Comparison of ENCODE assay signal across 8 cellular contexts in genomic region chr2:96320326-96321229, GRCh38. TPM values are rescaled to one million over a fixed set of nuclear protein-coding genes. Genes with fewer than 3 reads are reported as not detected.
DNase-seq lines count a peak whose midpoint lies in the region; ATAC-seq and TF ChIP-seq lines count a peak whose summit lies in the region.

No MANE protein-coding gene starts in this region.

- no peak for ATAC-seq in naive thymus-derived CD4-positive, alpha-beta T cell
- ATAC-seq in GM18511 (IDR thresholded peaks at IDR 0.05; ENCODE audit: unreplicated experiment) (no peak), HG03045 (IDR thresholded peaks at IDR 0.05; ENCODE audit: unreplicated experiment) (no peak)

- no TSS peak for BruUV-seq in mammary epithelial cell (replicated peaks; lab: Mats Ljungman, UMichigan)

- H2AFZ ChIP-seq in mammary epithelial cell (ENCODE audit: low read depth, low read length) = peak overlapping the region; percentile 92

- H3K27me3 ChIP-seq in HUES6 (ENCODE audit: control insufficient read depth, insufficient read depth, low read length) (peaks cover 64% of the 10 kb centered on the region), mammary epithelial cell (ENCODE audit: insufficient read depth, low read length) (peaks cover 7% of the 10 kb centered on the region)
- H3K27me3 ChIP-seq in naive thymus-derived CD4-positive, alpha-beta T cell (ENCODE audit: control insufficient read depth in 2 of 2, insufficient read depth in 2 of 2, low read length in 2 of 2) = no peaks in the 10 kb centered on the region

- no peaks in the 10 kb centered on the region for H3K9me3 ChIP-seq in ES-I3 (ENCODE audit: control insufficient read depth, insufficient read depth, low read length)
- H3K9me3 ChIP-seq in HUES6 (ENCODE audit: control insufficient read depth, insufficient read depth, low read depth, low read length) = no peaks in the 10 kb centered on the region
- H3K9me3 ChIP-seq in mammary epithelial cell (replicated peaks; ENCODE audit: insufficient read depth, low read length) = no peaks in the 10 kb centered on the region
- H3K9me3 ChIP-seq in naive thymus-derived CD4-positive, alpha-beta T cell (ENCODE audit: control insufficient read depth in 2 of 3, low read length in 3 of 3) = no peaks in the 10 kb centered on the region

- CTCF ChIA-PET in mammary epithelial cell (lab: Charles Lee; ENCODE audit: low non-redundant PET) = interaction anchor here (0.6 kb wide), 1 partner anchor 60 kb away, joined by 6 read pairs; no protein-coding TSS in a partner anchor
- CTCF ChIA-PET in naive thymus-derived CD4-positive, alpha-beta T cell (lab: Charles Lee) = interaction anchor here (0.7 to 1.7 kb wide), 6 partner anchors 14 to 234 kb away, joined by 3 read pairs; no protein-coding TSS in a partner anchor

- no peaks in the 10 kb centered on the region for H3K9me3 Mint-ChIP-seq in naive thymus-derived CD4-positive, alpha-beta T cell

- H3K36me3 Mint-ChIP-seq in naive thymus-derived CD4-positive, alpha-beta T cell = peaks cover 0 to 19% (median 0%) of the 10 kb centered on the region in 5 donors

- POLR2A ChIA-PET in naive thymus-derived CD4-positive, alpha-beta T cell (lab: Charles Lee) = interaction anchor here (0.6 to 7.3 kb wide), 7 partner anchors 8 to 216 kb away, joined by 4 to 54 read pairs (median 5); partner anchors contain the start of genes ARID5A, CIAO1, NCAPH and SNRNP200

- dilution Hi-C loops in mammary epithelial cell (cut with HindIII; ENCODE audit: low sequenced_read_pairs) = no loop called here

- DNase-seq in mammary epithelial cell (no peak), RKO (ENCODE audit: low spot score) (no peak), iPS-NIHi7 (ENCODE audit: extremely low spot score) (no peak)
- no peak for DNase-seq in naive thymus-derived CD4-positive, alpha-beta T cell

- WGBS in mammary epithelial cell (ENCODE audit: low coverage, missing lambda C conversion rate) = 64% methylated on average over 11 of the region's 12 CpGs

- H3K79me2 ChIP-seq in mammary epithelial cell (ENCODE audit: insufficient read depth, low read length) = no peaks in the 10 kb centered on the region

- H3K27ac ChIP-seq in HUES6 (ENCODE audit: low read depth, low read length) (no peak overlapping the region), mammary epithelial cell (ENCODE audit: insufficient read depth, low read depth, low read length) (no peak overlapping the region)
- H3K27ac ChIP-seq in naive thymus-derived CD4-positive, alpha-beta T cell (ENCODE audit: low read depth, low read length) = peak overlapping the region; percentile 53

- H3K4me3 ChIP-seq in HUES6 (ENCODE audit: low read depth, low read length) (peak overlapping the region; percentile 76), mammary epithelial cell (replicated peaks in 1 of 3; ENCODE audit: insufficient read depth in 1 of 3, low read depth in 2 of 3, low read length in 3 of 3) (peak overlapping the region; percentile 50 to 59 (median 55))
- peak overlapping the region; percentile 82 for H3K4me3 ChIP-seq in naive thymus-derived CD4-positive, alpha-beta T cell (ENCODE audit: low read length)

- H3K36me3 ChIP-seq in ES-I3 (ENCODE audit: insufficient read depth, low read length) (no peaks in the 10 kb centered on the region), HUES6 (ENCODE audit: control insufficient read depth, insufficient read depth, low read length) (no peaks in the 10 kb centered on the region), mammary epithelial cell (ENCODE audit: insufficient read depth, low read length) (no peaks in the 10 kb centered on the region)
- no peaks in the 10 kb centered on the region for H3K36me3 ChIP-seq in naive thymus-derived CD4-positive, alpha-beta T cell (ENCODE audit: control insufficient read depth in 2 of 3, insufficient read depth in 3 of 3, low read length in 3 of 3)

- peak overlapping the region; percentile 64 for H3K9ac ChIP-seq in ES-I3 (ENCODE audit: low read depth, low read length)
- H3K9ac ChIP-seq in HUES6 (ENCODE audit: low read length) = peak overlapping the region; percentile 42
- H3K9ac ChIP-seq in mammary epithelial cell (ENCODE audit: insufficient read depth, low read length) = no peak overlapping the region

- H3K4me1 ChIP-seq in ES-I3 (ENCODE audit: insufficient read depth, low read length) (peaks cover 9% of the 10 kb centered on the region), HUES6 (ENCODE audit: control insufficient read depth, insufficient read depth, low read length) (peaks cover 18% of the 10 kb centered on the region), mammary epithelial cell (ENCODE audit: insufficient read depth, low read length) (peaks cover 20% of the 10 kb centered on the region)
- peaks cover 21 to 46% of the 10 kb centered on the region in 2 donors for H3K4me1 ChIP-seq in naive thymus-derived CD4-positive, alpha-beta T cell (ENCODE audit: control insufficient read depth in 2 of 2, insufficient read depth in 2 of 2, low read length in 2 of 2)

- peaks cover 3 to 67% (median 33%) of the 10 kb centered on the region in 7 donors for H3K4me1 Mint-ChIP-seq in naive thymus-derived CD4-positive, alpha-beta T cell

- in situ Hi-C loops in mammary epithelial cell (cut with MboI; ENCODE audit: low sequenced_read_pairs in 2 of 2) = loop anchor here in 1 of 2 donors (25.0 kb wide), 1 partner anchor 192 kb away; the partner anchor contains the start of gene NEURL3

- H3K4me3 Mint-ChIP-seq in naive thymus-derived CD4-positive, alpha-beta T cell = peak overlapping the region; percentile 86 to 95 (median 91)

- no peak for TF ChIP-seq CTCF in mammary epithelial cell (conservative IDR thresholded peaks at IDR 0.05 in 1 of 2, IDR thresholded peaks at IDR 0.05 in 1 of 2; ENCODE audit: extremely low read depth in 1 of 2, insufficient read depth in 1 of 2, low read depth in 1 of 2, low read length in 2 of 2)

- no peaks in the 10 kb centered on the region for H4K20me1 ChIP-seq in mammary epithelial cell (ENCODE audit: insufficient read depth, low read length)

- peaks cover 0 to 7% (median 0%) of the 10 kb centered on the region in 5 donors for H3K27me3 Mint-ChIP-seq in naive thymus-derived CD4-positive, alpha-beta T cell

- H3K4me2 ChIP-seq in mammary epithelial cell (ENCODE audit: insufficient read depth, low read depth, low read length) = peak overlapping the region; percentile 97

- intact Hi-C loops in mammary epithelial cell (cut with micrococcal nuclease) = no loop called here
- intact Hi-C loops in naive thymus-derived CD4-positive, alpha-beta T cell (cut with micrococcal nuclease) = loop anchor here (1.0 to 10.0 kb wide), 8 partner anchors 14 to 644 kb away; partner anchors contain the start of genes CIAO1 (in 2 of the 2), NCAPH (in 2 of the 2), SNRNP200 (in 2 of the 2) and STARD7 (in 2 of the 2)

- H3K27ac Mint-ChIP-seq in naive thymus-derived CD4-positive, alpha-beta T cell = peak overlapping the region in 7 of 9 donors; percentile 3 to 89 (median 42)

RNA-seq across cellular contexts. Expression of gene ITPRIPL1, which starts 4.5 kb away (rescaled TPM):
- 1 to 10 TPM in 1 of 2 donors, under 1 TPM in 1; 0.28 to 1.3 TPM for total RNA-seq in mammary epithelial cell
- 0.17 TPM for polyA plus RNA-seq in mammary epithelial cell
- polyA minus RNA-seq in mammary epithelial cell = not detected
- 10 to 100 TPM in 1 of 5 experiments, 1 to 10 TPM in 2, under 1 TPM in 2; 0.79 to 30.4 (median 1.2) TPM for total RNA-seq in naive thymus-derived CD4-positive, alpha-beta T cell
- polyA plus RNA-seq in naive thymus-derived CD4-positive, alpha-beta T cell = under 1 TPM; 0.37 to 0.85 TPM

RNA-seq across cellular contexts. Expression of gene NCAPH, which starts 15.0 kb away (rescaled TPM):
- total RNA-seq in mammary epithelial cell = 10 to 100 TPM in 1 of 2 donors, 1 to 10 TPM in 1; 1.2 to 21.1 TPM
- polyA plus RNA-seq in mammary epithelial cell = 34.5 TPM
- polyA minus RNA-seq in mammary epithelial cell = 46.3 TPM
- total RNA-seq in naive thymus-derived CD4-positive, alpha-beta T cell = 10 to 100 TPM in 1 of 5 experiments, under 1 TPM in 4; 0.16 to 50.2 (median 0.66) TPM
- not detected for polyA plus RNA-seq in naive thymus-derived CD4-positive, alpha-beta T cell

RNA-seq across cellular contexts. Expression of gene SNRNP200, which starts 15.2 kb away (rescaled TPM):
- 10 to 100 TPM; 45.5 to 93.8 TPM for total RNA-seq in mammary epithelial cell
- polyA plus RNA-seq in mammary epithelial cell = 108 TPM
- 191 TPM for polyA minus RNA-seq in mammary epithelial cell
- 100 to 1,000 TPM; 165 to 255 (median 212) TPM for total RNA-seq in naive thymus-derived CD4-positive, alpha-beta T cell
- 100 to 1,000 TPM in 1 of 2 donors, 10 to 100 TPM in 1; 86.6 to 137 TPM for polyA plus RNA-seq in naive thymus-derived CD4-positive, alpha-beta T cell

RNA-seq across cellular contexts. Expression of gene CIAO1, which starts 54.6 kb away (rescaled TPM):
- 10 to 100 TPM; 64.5 to 93.9 TPM for total RNA-seq in mammary epithelial cell
- polyA plus RNA-seq in mammary epithelial cell = 92.4 TPM
- polyA minus RNA-seq in mammary epithelial cell = 108 TPM
- total RNA-seq in naive thymus-derived CD4-positive, alpha-beta T cell = 10 to 100 TPM; 62.1 to 85.3 (median 71.6) TPM
- 100 to 1,000 TPM in 1 of 2 donors, 10 to 100 TPM in 1; 85.5 to 115 TPM for polyA plus RNA-seq in naive thymus-derived CD4-positive, alpha-beta T cell

RNA-seq across cellular contexts. Expression of gene TMEM127, which starts 54.8 kb away (rescaled TPM):
- 10 to 100 TPM; 39.9 to 43.8 TPM for total RNA-seq in mammary epithelial cell
- polyA plus RNA-seq in mammary epithelial cell = 47.6 TPM
- polyA minus RNA-seq in mammary epithelial cell = 36.5 TPM
- 10 to 100 TPM; 33.7 to 69.0 (median 40.4) TPM for total RNA-seq in naive thymus-derived CD4-positive, alpha-beta T cell
- 10 to 100 TPM; 23.6 to 38.0 TPM for polyA plus RNA-seq in naive thymus-derived CD4-positive, alpha-beta T cell
